20 cellular contexts compared by ENCODE assay signal in genomic region chr12:115132906-115133305, GRCh38.
"Had no signal": no experiment of that assay in that cellular context is flagged by ENCODE, and none has a peak within 500 bp of the region (broad histone marks: within the 10 kb centered on the region; RNA-seq: fewer than 3 reads in every experiment).

No MANE protein-coding gene starts in this region.

- H3K4me1 ChIP-seq: SJCRH30 had no signal

- DNase-seq: IMR-90, Karpas-422, KG1, MM.1S, NCI-H1092 treated with DMSO at 0.1 percent for 48 hours, NCI-H1436, NCI-H187, NCI-H2029 treated with DMSO at 0.1 percent for 48 hours, NCI-H2171, NCI-H446, NCI-H510A, NCI-H524 treated with DMSO at 0.1 percent for 48 hours, NCI-H69, NCI-H774, SHP77 treated with DMSO at 0.1 percent for 48 hours, SJCRH30 had no signal

- ATAC-seq: Panc1, PC-3, Right ventricle myocardium inferior, SK-N-SH treated with all-trans-retinoic acid at 6 μM for 48 hours had no signal

- H3K27me3 ChIP-seq: SJCRH30 had no signal

- H3K9me3 ChIP-seq: SJCRH30 had no signal

- H3K27ac ChIP-seq: SJCRH30 had no signal

- H3K4me3 ChIP-seq: SJCRH30 had no signal

- H3K36me3 ChIP-seq: SJCRH30 had no signal
